In the genomic region with DNA sequence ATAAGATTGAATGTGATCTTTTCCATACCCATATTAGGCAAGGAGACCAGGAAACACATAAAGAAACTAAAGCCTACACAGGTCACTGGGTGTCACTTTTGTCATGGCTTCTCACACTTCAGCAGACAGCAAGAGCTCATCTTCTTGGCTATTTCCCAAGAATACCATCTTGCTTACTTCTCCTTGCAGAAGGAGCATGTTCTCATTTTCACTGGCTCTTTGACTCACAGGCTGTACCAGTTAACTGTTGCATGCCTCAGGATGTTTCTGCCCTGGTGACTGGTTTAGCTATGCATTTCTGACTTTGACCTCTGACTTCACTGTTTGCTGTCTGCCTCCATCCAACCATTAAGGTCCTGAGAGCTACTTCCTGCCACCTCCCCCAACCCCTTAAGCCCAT, we compare ENCODE assay signal across 8 cellular contexts. TPM values are rescaled to one million over a fixed set of nuclear protein-coding genes. Genes with fewer than 3 reads are reported as not detected.
DNase-seq lines count a peak whose midpoint lies in the region; ATAC-seq and TF ChIP-seq lines count a peak whose summit lies in the region.

No MANE protein-coding gene starts in this region.

- H3K9me2 ChIP-seq in GM23338 (ENCODE audit: insufficient read depth) = no peaks in the 10 kb centered on the region

- H3K4me2 ChIP-seq in GM23338 = 0 out of 2 replicates have a peak overlapping the region, but pooled peaks have one; percentile 13

- intact Hi-C loops in lower leg skin (cut with DNase I; ENCODE audit: low total_unique reads) = no loop called here

- no peaks in the 10 kb centered on the region; the same call in 2 of the 3 replicates for H3K36me3 Mint-ChIP-seq in GM23338 (ENCODE audit: low read depth)
- H3K36me3 Mint-ChIP-seq in nephron (ENCODE audit: low read depth) = peaks cover 26% of the 10 kb centered on the region

- no peak overlapping the region for H3K27ac ChIP-seq in GM23338 (ENCODE audit: low read depth)

- H3K4me3 ChIP-seq in GM23338 = no peak overlapping the region
- H3K4me3 ChIP-seq in lower leg skin (ENCODE audit: low read depth, poor library complexity, severe bottlenecking) = no peak overlapping the region

- peaks cover 28% of the 10 kb centered on the region for H3K4me1 Mint-ChIP-seq in GM23338
- H3K4me1 Mint-ChIP-seq in nephron = peaks cover 7% of the 10 kb centered on the region

- no peak overlapping the region for H3K27ac Mint-ChIP-seq in GM23338
- peak overlapping the region; percentile 1 to 81 (median 23) for H3K27ac Mint-ChIP-seq in nephron

- no peak overlapping the region for H3K4me3 Mint-ChIP-seq in GM23338
- no peak overlapping the region for H3K4me3 Mint-ChIP-seq in nephron

- no peaks in the 10 kb centered on the region for H3F3A ChIP-seq in GM23338 (replicated peaks; ENCODE audit: low read depth)

- peak; percentile 37 for DNase-seq in Daoy (ENCODE audit: low read depth)
- DNase-seq in GM23338 (ENCODE audit: low spot score) = peak; percentile 41
- peak; percentile 92 for DNase-seq in M059J (ENCODE audit: low read depth)
- DNase-seq in cerebellum (ENCODE audit: low spot score) = peak; percentile 39
- DNase-seq in NCI-H82 treated with DMSO at 0.1 percent for 48 hours (lab: John Stamatoyannopoulos, UW; ENCODE audit: unreplicated experiment) = no peak
- DNase-seq in HuH-7.5 (ENCODE audit: low spot score) = no peak
- DNase-seq in lower leg skin (ENCODE audit: low spot score in 2 of 2) = no peak

- H3K79me2 ChIP-seq in GM23338 (replicated peaks; ENCODE audit: insufficient read depth) = no peaks in the 10 kb centered on the region

- H4K20me1 ChIP-seq in GM23338 (replicated peaks; ENCODE audit: insufficient read depth) = no peaks in the 10 kb centered on the region

- no peak for TF ChIP-seq CTCF in GM23338 (conservative IDR thresholded peaks at IDR 0.05; ENCODE audit: low read depth in 2 of 2)
- no peak for TF ChIP-seq CTCF in nephron (IDR thresholded peaks at IDR 0.05; ENCODE audit: unreplicated experiment in 3 of 3)
- TF ChIP-seq CTCF in lower leg skin (IDR thresholded peaks at IDR 0.05) = no peak

- no peak for TF ChIP-seq POLR2A in lower leg skin (IDR thresholded peaks at IDR 0.05)

- no peaks in the 10 kb centered on the region for H3K27me3 ChIP-seq in GM23338 (ENCODE audit: insufficient read depth)

- H3K36me3 ChIP-seq in GM23338 (ENCODE audit: insufficient read depth) = no peaks in the 10 kb centered on the region

- peak; percentile 45; the same call in 2 of the 3 replicates for ATAC-seq in GM23338

- H3K9me3 Mint-ChIP-seq in GM23338 (no peaks in the 10 kb centered on the region), nephron (peaks cover 8% of the 10 kb centered on the region)

- H2AFZ ChIP-seq in GM23338 = no peak overlapping the region

- H3K27me3 Mint-ChIP-seq in GM23338 (ENCODE audit: insufficient read depth, low read depth, poor library complexity) (peaks cover 2% of the 10 kb centered on the region), nephron (ENCODE audit: low read depth) (no peaks in the 10 kb centered on the region)

- peaks cover 30% of the 10 kb centered on the region for H3K4me1 ChIP-seq in GM23338 (ENCODE audit: insufficient read depth)

TF ChIP-seq in GM23338, 12 proteins besides CTCF, POLR2A, EP300 and RAD21:
- TF ChIP-seq NANOG (IDR thresholded peaks at IDR 0.05; ENCODE audit: borderline replicate concordance) = peak; percentile 12; the same call in 1 of the 2 replicates
- TF ChIP-seq, protein P1, sequence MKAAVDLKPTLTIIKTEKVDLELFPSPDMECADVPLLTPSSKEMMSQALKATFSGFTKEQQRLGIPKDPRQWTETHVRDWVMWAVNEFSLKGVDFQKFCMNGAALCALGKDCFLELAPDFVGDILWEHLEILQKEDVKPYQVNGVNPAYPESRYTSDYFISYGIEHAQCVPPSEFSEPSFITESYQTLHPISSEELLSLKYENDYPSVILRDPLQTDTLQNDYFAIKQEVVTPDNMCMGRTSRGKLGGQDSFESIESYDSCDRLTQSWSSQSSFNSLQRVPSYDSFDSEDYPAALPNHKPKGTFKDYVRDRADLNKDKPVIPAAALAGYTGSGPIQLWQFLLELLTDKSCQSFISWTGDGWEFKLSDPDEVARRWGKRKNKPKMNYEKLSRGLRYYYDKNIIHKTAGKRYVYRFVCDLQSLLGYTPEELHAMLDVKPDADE (IDR thresholded peaks at IDR 0.05) = no peak

RNA-seq across cellular contexts. Expression of a gene that starts 40.3 kb away (rescaled TPM):
- total RNA-seq in Daoy (2014; rRNA removed; shearing (Covaris generic)) = 3.7 TPM in 2 replicates
- total RNA-seq in GM23338 (2014; rRNA removed; shearing (Covaris generic)) = 10.0 and 12.0 TPM in 2 replicates
- polyA plus RNA-seq in GM23338 (2016; fragmentation: Nextera tagmentation; extraction: Ambion mirVana) = 3.8 and 4.2 TPM in 2 replicates
- 21.0 and 27.6 TPM in 2 replicates for total RNA-seq in M059J (2014; rRNA removed; shearing (Covaris generic))
- 37.6 TPM for total RNA-seq in cerebellum
- 10 to 100 TPM; 36.7 to 59.0 (median 43.7) TPM for total RNA-seq in lower leg skin

Comparison
In these comparisons a context has a peak if more than half of its experiments do, and no peak if none do; other contexts are left out.
1. DNase-seq: peak in Daoy (single experiment), GM23338 (single experiment), M059J (single experiment) and cerebellum (single experiment); none in NCI-H82 treated with DMSO at 0.1 percent for 48 hours (single experiment), HuH-7.5 (single experiment) and lower leg skin (0 of 2).